Comparison of ENCODE assay signal across 34 cellular contexts in the genomic region with DNA sequence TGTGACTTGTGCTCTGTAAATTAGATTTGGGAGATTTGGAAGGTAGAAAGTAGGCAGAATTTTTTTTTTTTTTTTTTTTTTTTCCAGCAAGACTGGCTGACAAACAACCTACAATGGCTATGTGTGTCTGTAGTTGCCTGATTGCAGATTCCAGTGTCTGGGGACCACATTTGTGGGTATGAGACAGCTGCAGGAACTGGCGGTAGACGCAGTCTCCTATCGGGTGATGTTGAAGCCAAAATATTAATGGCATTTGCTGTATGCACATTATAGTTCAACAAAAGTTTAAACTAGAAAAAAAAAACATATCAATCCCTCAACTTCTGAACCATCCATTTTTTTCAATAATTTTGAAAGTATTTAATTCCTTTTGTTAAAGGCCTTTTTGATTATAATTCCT.
DNase-seq lines count a peak whose midpoint lies in the region; ATAC-seq and TF ChIP-seq lines count a peak whose summit lies in the region.
"Had no signal": no experiment of that assay in that cellular context is flagged by ENCODE, and none has a peak within 500 bp of the region (broad histone marks: within the 10 kb centered on the region; RNA-seq: fewer than 3 reads in every experiment).

No MANE protein-coding gene starts in this region.

- DNase-seq in AG04450 (ENCODE audit: low read depth, low spot score) (no peak), IMR-90 (peak; percentile 93), cardiac fibroblast (ENCODE audit: low read depth in 2 of 2) (peak; percentile 45 to 81), mesenchymal stem cell (peak; percentile 26), dorsolateral prefrontal cortex (no peak), upper lobe of right lung (no peak), NCI-H69 (lab: John Stamatoyannopoulos, UW) (no peak)
- no peak for DNase-seq in activated naive CD4-positive, alpha-beta T cell treated with anti-CD3 and anti-CD28 coated beads, Interleukin-2, amount 50 U/mL, for 72 hours (ENCODE audit: low spot score in 2 of 2)
- DNase-seq: 8988T; activated CD4-positive, alpha-beta T cell treated with anti-CD3 and anti-CD28 coated beads, Interleukin-2, amount 50 U/mL, for 4 hours; activated naive CD4-positive, alpha-beta T cell; activated T-cell treated with anti-CD3 and anti-CD28 coated beads, Interleukin-2, amount 50 U/mL, for 48 hours; AML-193; CD4-positive, alpha-beta T cell; effector CD4-positive, alpha-beta T cell; foreskin keratinocyte; heart left ventricle; KBM-7; kidney; left ventricle myocardium superior; MG63; naive thymus-derived CD8-positive, alpha-beta T cell; NCI-H2029; NCI-H526; NK-92 treated with Interleukin-12 subunit alpha and Interleukin-12 subunit beta, amount 100 ng/mL, for 24 hours; occipital lobe; PC-3; stimulated activated naive B cell treated with anti-CD40 and anti-IgM and Interleukin-4, amounts not matched to agents 10 μg/mL and 1 μg/mL and 100 μg/mL, for 72 hours; T-helper 17 cell had no signal

- H4K91ac ChIP-seq in IMR-90 (ENCODE audit: insufficient read depth, low read depth, low read length), result peak overlapping the region; percentile 100
- H4K91ac ChIP-seq in mesenchymal stem cell (ENCODE audit: low read length), result no peak overlapping the region

- H3K9me3 ChIP-seq in AG04450 (ENCODE audit: control insufficient read depth, insufficient read depth, low read length), result no peaks in the 10 kb centered on the region
- H3K9me3 ChIP-seq in IMR-90 (ENCODE audit: control insufficient read depth, insufficient read depth, low read length), result no peaks in the 10 kb centered on the region
- H3K9me3 ChIP-seq in mesenchymal stem cell (ENCODE audit: control insufficient read depth, low read length), result no peaks in the 10 kb centered on the region
- H3K9me3 ChIP-seq in upper lobe of right lung, result no peaks in the 10 kb centered on the region
- H3K9me3 ChIP-seq: heart left ventricle, MG63 had no signal

- H3K4me2 ChIP-seq in IMR-90 (ENCODE audit: low read depth, low read length) (no peak overlapping the region; the same call in 1 of the 2 replicates), mesenchymal stem cell (ENCODE audit: low read length, poor library complexity, severe bottlenecking) (no peak overlapping the region)

- H2AK5ac ChIP-seq in IMR-90 (ENCODE audit: low read depth, low read length) (peak overlapping the region; percentile 85), mesenchymal stem cell (ENCODE audit: low read length, severe bottlenecking) (no peak overlapping the region)

- H2BK20ac ChIP-seq in IMR-90 (ENCODE audit: low read depth, low read length), result peak overlapping the region; percentile 100

- no TSS peak for BruUV-seq in IMR-90 (replicated peaks; lab: Mats Ljungman, UMichigan)

- H2AFZ ChIP-seq in IMR-90 (replicated peaks; ENCODE audit: low read length, poor library complexity), result no peak overlapping the region
- no peak overlapping the region for H2AFZ ChIP-seq in mesenchymal stem cell (ENCODE audit: low read depth, low read length)

- H2BK120ac ChIP-seq in IMR-90 (ENCODE audit: low read depth, low read length) (peak overlapping the region; percentile 100), mesenchymal stem cell (ENCODE audit: low read depth, low read length) (no peak overlapping the region)

- H3K4me3 ChIP-seq in AG04450 (ENCODE audit: low read depth, low read length) (no peak overlapping the region), IMR-90 (ENCODE audit: insufficient read depth, low read depth, low read length) (no peak overlapping the region), cardiac fibroblast (replicated peaks in 1 of 2; ENCODE audit: low read depth in 2 of 2, low read length in 2 of 2) (no peak overlapping the region), mesenchymal stem cell (ENCODE audit: insufficient read depth in 1 of 2, low read depth in 1 of 2, low read length in 2 of 2) (no peak overlapping the region), dorsolateral prefrontal cortex (no peak overlapping the region), upper lobe of right lung (no peak overlapping the region)
- H3K4me3 ChIP-seq: GM12878, heart left ventricle, MG63, skin epidermis had no signal

- no peaks in the 10 kb centered on the region for H3K36me3 ChIP-seq in IMR-90 (ENCODE audit: control insufficient read depth, insufficient read depth, low read length)
- no peaks in the 10 kb centered on the region for H3K36me3 ChIP-seq in mesenchymal stem cell (ENCODE audit: control insufficient read depth in 1 of 2, insufficient read depth in 2 of 2, low read depth in 1 of 2, low read length in 2 of 2)
- H3K36me3 ChIP-seq in upper lobe of right lung, result no peaks in the 10 kb centered on the region
- H3K36me3 ChIP-seq: heart left ventricle, MG63 had no signal

- peak overlapping the region; percentile 99 for H3K4ac ChIP-seq in IMR-90 (ENCODE audit: low read depth, low read length)
- H3K4ac ChIP-seq in mesenchymal stem cell (ENCODE audit: low read depth in 1 of 2, low read length in 2 of 2), result peak overlapping the region in 1 of 2 experiments; percentile 84

- H4K8ac ChIP-seq in IMR-90 (ENCODE audit: low read depth in 2 of 2, low read length in 2 of 2) (peak overlapping the region; percentile 91 to 99), mesenchymal stem cell (ENCODE audit: low read length) (no peak overlapping the region)

- H3K18ac ChIP-seq in IMR-90 (ENCODE audit: low read depth, low read length) (peak overlapping the region; percentile 100), mesenchymal stem cell (ENCODE audit: low read depth in 1 of 2, low read length in 2 of 2) (no peak overlapping the region)

- H4K20me1 ChIP-seq in IMR-90 (ENCODE audit: insufficient read depth, low read length), result no peaks in the 10 kb centered on the region

- no CpG with 5 or more reads among the region's 3 CpGs for WGBS in IMR-90 (ENCODE audit: extremely low coverage in 2 of 2, insufficient read length in 1 of 2), 2 experiments
- WGBS in mesenchymal stem cell, result no CpG with 5 or more reads among the region's 3 CpGs

- in situ Hi-C loops in IMR-90 (cut with MboI; ENCODE audit: low sequenced_read_pairs), result loop anchor here (25.0 kb wide), 1 partner anchor 1181 kb away; a partner anchor contains a TSS

- H3K4me1 ChIP-seq in IMR-90 (ENCODE audit: control insufficient read depth, insufficient read depth, low read length) (peaks cover 32% of the 10 kb centered on the region), mesenchymal stem cell (ENCODE audit: control insufficient read depth, insufficient read depth, low read depth, low read length) (no peaks in the 10 kb centered on the region), upper lobe of right lung (no peaks in the 10 kb centered on the region)
- H3K4me1 ChIP-seq: heart left ventricle had no signal

- peak overlapping the region; percentile 99 for H3K23ac ChIP-seq in IMR-90 (ENCODE audit: low read depth, low read length)
- no peak overlapping the region for H3K23ac ChIP-seq in mesenchymal stem cell (ENCODE audit: low read length in 2 of 2)

- CTCF ChIA-PET in AG04450 (lab: Charles Lee), result no interaction called here
- CTCF ChIA-PET in IMR-90 (lab: Yijun Ruan, JAX), result interaction anchor here (0.6 to 1.0 kb wide), 4 partner anchors 9 to 447 kb away, joined by 3 to 4 read pairs (median 3); no protein-coding TSS in a partner anchor

- peak overlapping the region; percentile 99 for H3K56ac ChIP-seq in IMR-90 (ENCODE audit: extremely low read depth, insufficient read depth, low read length)

- dilution Hi-C loops in IMR-90 (cut with HindIII; ENCODE audit: low sequenced_read_pairs, unreplicated experiment), result no loop called here

- no peak overlapping the region for H2AK9ac ChIP-seq in IMR-90 (replicated peaks; ENCODE audit: low read depth, low read length, poor library complexity)

- H3K14ac ChIP-seq in IMR-90 (replicated peaks; ENCODE audit: low read depth, low read length) (peak overlapping the region; percentile 99), mesenchymal stem cell (ENCODE audit: low read length in 2 of 2) (no peak overlapping the region)

- no peak for TF ChIP-seq RAD21 in IMR-90 (IDR thresholded peaks at IDR 0.05; ENCODE audit: low read length)

- H2BK15ac ChIP-seq in IMR-90 (ENCODE audit: low read depth, low read length) (peak overlapping the region; percentile 98), mesenchymal stem cell (ENCODE audit: low read depth, poor library complexity, severe bottlenecking) (no peak overlapping the region)

- TF ChIP-seq POLR2A in IMR-90 (IDR thresholded peaks at IDR 0.05; ENCODE audit: low read depth, low read length), result no peak

- POLR2A ChIA-PET in AG04450 (lab: Yijun Ruan, JAX), result no interaction called here
- POLR2A ChIA-PET in IMR-90 (lab: Charles Lee; ENCODE audit: unreplicated experiment), result no interaction called here

- intact Hi-C loops in IMR-90 (cut with micrococcal nuclease), result loop anchor here (5.0 kb wide), 2 partner anchors 86 to 734 kb away; no protein-coding TSS in a partner anchor
- intact Hi-C loops in dorsolateral prefrontal cortex (cut with DNase I), result no loop called here
- intact Hi-C loops in upper lobe of right lung (cut with DNase I), result no loop called here

- no peak overlapping the region for H3K27ac Mint-ChIP-seq in activated naive CD4-positive, alpha-beta T cell treated with anti-CD3 and anti-CD28 coated beads, Interleukin-2, amount 50 U/mL, for 72 hours
- H3K27ac Mint-ChIP-seq: CD4-positive, alpha-beta T cell; mesothelial cell of epicardium; naive thymus-derived CD8-positive, alpha-beta T cell; stimulated activated naive B cell treated with anti-CD40 and anti-IgM and Interleukin-4, amounts not matched to agents 10 μg/mL and 1 μg/mL and 100 μg/mL, for 72 hours; T-helper 17 cell; type B pancreatic cell had no signal

- H3K27me3 ChIP-seq in AG04450 (ENCODE audit: control insufficient read depth, insufficient read depth, low read length), result no peaks in the 10 kb centered on the region
- no peaks in the 10 kb centered on the region for H3K27me3 ChIP-seq in IMR-90 (ENCODE audit: control insufficient read depth, insufficient read depth, low read length)
- H3K27me3 ChIP-seq in mesenchymal stem cell (ENCODE audit: control insufficient read depth in 1 of 2, insufficient read depth in 1 of 2, low read length in 2 of 2), result no peaks in the 10 kb centered on the region
- H3K27me3 ChIP-seq in dorsolateral prefrontal cortex, result peaks cover 0 to 3% (median 0%) of the 10 kb centered on the region in 45 donors
- no peaks in the 10 kb centered on the region for H3K27me3 ChIP-seq in upper lobe of right lung
- H3K27me3 ChIP-seq: foreskin keratinocyte, heart left ventricle, MG63 had no signal

- H4K5ac ChIP-seq in IMR-90 (ENCODE audit: low read depth, low read length), result peak overlapping the region; percentile 99

- H3K27ac ChIP-seq in AG04450 (ENCODE audit: low read depth, low read length), result peak overlapping the region; percentile 62
- H3K27ac ChIP-seq in IMR-90 (ENCODE audit: insufficient read depth, low read length), result peak overlapping the region; percentile 87
- no peak overlapping the region for H3K27ac ChIP-seq in mesenchymal stem cell (ENCODE audit: low read length, poor library complexity, severe bottlenecking)
- no peak overlapping the region for H3K27ac ChIP-seq in dorsolateral prefrontal cortex
- H3K27ac ChIP-seq in upper lobe of right lung, result no peak overlapping the region
- H3K27ac ChIP-seq: heart left ventricle, skin epidermis had no signal

- peak overlapping the region in 1 of 2 experiments; percentile 80 for H2BK12ac ChIP-seq in mesenchymal stem cell (ENCODE audit: low read length in 2 of 2)

- H3K9me3 Mint-ChIP-seq in activated naive CD4-positive, alpha-beta T cell treated with anti-CD3 and anti-CD28 coated beads, Interleukin-2, amount 50 U/mL, for 72 hours, result peaks cover 9 to 21% of the 10 kb centered on the region in 2 donors
- H3K9me3 Mint-ChIP-seq: mesothelial cell of epicardium; stimulated activated naive B cell treated with anti-CD40 and anti-IgM and Interleukin-4, amounts not matched to agents 10 μg/mL and 1 μg/mL and 100 μg/mL, for 72 hours; type B pancreatic cell had no signal

- ATAC-seq in IMR-90 (ENCODE audit: low read depth), result peak; percentile 10; the same call in 1 of the 2 replicates
- ATAC-seq in upper lobe of right lung, result no peak
- ATAC-seq in activated naive CD4-positive, alpha-beta T cell treated with anti-CD3 and anti-CD28 coated beads, Interleukin-2, amount 50 U/mL, for 72 hours, result no peak
- ATAC-seq: activated CD4-positive, CD25-positive, alpha-beta regulatory T cell treated with anti-CD3 and anti-CD28 coated beads, Interleukin-2, amount 50 U/mL, for 24 hours; GM12878; heart left ventricle; left ventricle myocardium superior; naive thymus-derived CD8-positive, alpha-beta T cell; PC-3; stimulated activated naive B cell treated with anti-CD40 and anti-IgM and Interleukin-4, amounts not matched to agents 10 μg/mL and 1 μg/mL and 100 μg/mL, for 72 hours; T-helper 17 cell had no signal

- H3K36me3 Mint-ChIP-seq in activated naive CD4-positive, alpha-beta T cell treated with anti-CD3 and anti-CD28 coated beads, Interleukin-2, amount 50 U/mL, for 72 hours, result no peaks in the 10 kb centered on the region
- H3K36me3 Mint-ChIP-seq: mesothelial cell of epicardium; naive thymus-derived CD8-positive, alpha-beta T cell; stimulated activated naive B cell treated with anti-CD40 and anti-IgM and Interleukin-4, amounts not matched to agents 10 μg/mL and 1 μg/mL and 100 μg/mL, for 72 hours; type B pancreatic cell had no signal

- TF ChIP-seq CTCF in AG04450 (IDR thresholded peaks at IDR 0.05; ENCODE audit: low read depth, low read length), result no peak
- no peak for TF ChIP-seq CTCF in IMR-90 (conservative IDR thresholded peaks at IDR 0.05; ENCODE audit: low read depth, low read length)
- no peak for TF ChIP-seq CTCF in cardiac fibroblast (IDR thresholded peaks at IDR 0.05; ENCODE audit: low read depth, low read length)
- TF ChIP-seq CTCF in dorsolateral prefrontal cortex (IDR thresholded peaks at IDR 0.05 in 54 of 56, conservative IDR thresholded peaks at IDR 0.05 in 2 of 56; ENCODE audit: low read depth in 1 of 56, partially characterized antibody in 56 of 56), result no peak
- no peak for TF ChIP-seq CTCF in upper lobe of right lung (IDR thresholded peaks at IDR 0.05)

- H3K9ac ChIP-seq in IMR-90 (ENCODE audit: low read depth, low read length) (peak overlapping the region; percentile 74; the same call in 1 of the 2 replicates), mesenchymal stem cell (ENCODE audit: low read length) (no peak overlapping the region)

- H2BK5ac ChIP-seq in IMR-90 (ENCODE audit: low read depth, low read length, poor library complexity, severe bottlenecking), result peak overlapping the region; percentile 99
- no peak overlapping the region for H2BK5ac ChIP-seq in mesenchymal stem cell (ENCODE audit: low read depth, low read length, poor library complexity, severe bottlenecking)

- H3K79me1 ChIP-seq in IMR-90 (ENCODE audit: low read depth in 1 of 2, low read length in 2 of 2), result peaks cover 0 to 18% of the 10 kb centered on the region in 2 experiments; a peak in 1 of 4 replicates
- no peaks in the 10 kb centered on the region for H3K79me1 ChIP-seq in mesenchymal stem cell (replicated peaks; ENCODE audit: low read length, poor library complexity, severe bottlenecking)

- H3K9me1 ChIP-seq in IMR-90 (ENCODE audit: insufficient read depth, low read length), result peaks cover 18% of the 10 kb centered on the region

Comparison
In these comparisons a context has a peak if more than half of its experiments do, and no peak if none do; other contexts are left out.
1. DNase-seq: peak in IMR-90 (single experiment), cardiac fibroblast (2 of 2) and mesenchymal stem cell (single experiment); none in AG04450 (single experiment), dorsolateral prefrontal cortex (0 of 10), upper lobe of right lung (single experiment), activated naive CD4-positive, alpha-beta T cell treated with anti-CD3 and anti-CD28 coated beads, Interleukin-2, amount 50 U/mL, for 72 hours (0 of 2) and NCI-H69 (single experiment).
2. H3K27ac ChIP-seq: peak in AG04450 (single experiment) and IMR-90 (single experiment); none in mesenchymal stem cell (single experiment), dorsolateral prefrontal cortex (0 of 59) and upper lobe of right lung (single experiment).